ENCODE assay signal across 8 cellular contexts in genomic region chr2:23940262-23940975, GRCh38. TPM values are rescaled to one million over a fixed set of nuclear protein-coding genes. Genes with fewer than 3 reads are reported as not detected.
DNase-seq lines count a peak whose midpoint lies in the region; ATAC-seq and TF ChIP-seq lines count a peak whose summit lies in the region.

TSS of gene UBXN2A (plus strand) at chr2:23940463. CDS start at chr2:23958315, 17,852 bp downstream.

- DNase-seq in ACHN (peak; percentile 88), NCI-H2171 treated with DMSO at 0.1 percent for 48 hours (lab: John Stamatoyannopoulos, UW) (peak; percentile 85), WTC11 (ENCODE audit: low spot score) (peak; percentile 76), caudate nucleus (lab: John Stamatoyannopoulos, UW) (peak in 55 of 61 donors; percentile 15 to 80 (median 55)), islet precursor cell (peak; percentile 89)
- DNase-seq in stimulated activated CD4-positive, alpha-beta T cell treated with anti-CD3 and anti-CD28 coated beads, Interleukin-12 subunit alpha, Interleukin-12 subunit beta, amount 100 ng/mL, for 4 hours: peak; percentile 67

- peak; percentile 81 for ATAC-seq in HG03045 (IDR thresholded peaks at IDR 0.05; ENCODE audit: unreplicated experiment)
- ATAC-seq in WTC11: peak; percentile 76

- peak within 1 kb of the TSS; percentile 88 for H3K4me3 Mint-ChIP-seq in WTC11

- TF ChIP-seq POLR2A in GM18526 (IDR thresholded peaks at IDR 0.05; ENCODE audit: extremely low read depth, insufficient read length): peak; percentile 77

- peaks cover 10% of the 10 kb centered on the region for H3K36me3 Mint-ChIP-seq in WTC11

- in situ Hi-C loops in ACHN (cut with HindIII; ENCODE audit: low pct_ligation_motif_present, low pct_unique_long_range_greater_than_20kb, low sequenced_read_pairs): no loop called here

- H3K27ac Mint-ChIP-seq in WTC11: peak within 1 kb of the TSS; percentile 91

- TF ChIP-seq CTCF in WTC11 (IDR thresholded peaks at IDR 0.05): no peak

- CTCF ChIA-PET in WTC11 (lab: Charles Lee): interaction anchor here (2.2 kb wide), 1 partner anchor 13 kb away, joined by 43 read pairs; the partner anchor contains the start of gene ATAD2B

- peak within 1 kb of the TSS; percentile 68 for H3K27ac ChIP-seq in caudate nucleus (ENCODE audit: low read depth, low read length)

- peaks cover 28% of the 10 kb centered on the region for H3K4me1 Mint-ChIP-seq in WTC11

- no peaks in the 10 kb centered on the region; the same call in 1 of the 2 replicates for H3K27me3 Mint-ChIP-seq in WTC11 (ENCODE audit: low read depth)

- POLR2A ChIA-PET in WTC11 (lab: Charles Lee): interaction anchor here (1.1 to 3.0 kb wide), 2 partner anchors 14 to 16 kb away, joined by 3 to 83 read pairs; partner anchors contain the start of gene ATAD2B

- no peaks in the 10 kb centered on the region for H3K9me3 Mint-ChIP-seq in WTC11

TF ChIP-seq in WTC11, 78 proteins besides CTCF, POLR2A, EP300 and RAD21 (continues in another document):
- TF ChIP-seq SP1 (CRISPR knock-in tag; conservative IDR thresholded peaks at IDR 0.05) (peak; percentile 58; the same call in 1 of the 2 replicates), CREM (CRISPR knock-in tag; IDR thresholded peaks at IDR 0.05) (peak; percentile 60; the same call in 1 of the 2 replicates), NFE2L1 (CRISPR knock-in tag; IDR thresholded peaks at IDR 0.05) (peak; percentile 28; the same call in 1 of the 2 replicates), ARID4B (CRISPR knock-in tag; IDR thresholded peaks at IDR 0.05; ENCODE audit: borderline replicate concordance) (no peak), ZNF396 (CRISPR knock-in tag; IDR thresholded peaks at IDR 0.05; ENCODE audit: borderline replicate concordance) (no peak), USF2 (CRISPR knock-in tag; IDR thresholded peaks at IDR 0.05) (no peak), ZNF317 (CRISPR knock-in tag; IDR thresholded peaks at IDR 0.05; ENCODE audit: borderline replicate concordance, low read depth) (no peak), FOXP4 (CRISPR knock-in tag; IDR thresholded peaks at IDR 0.05) (peak; percentile 69), KAT7 (CRISPR knock-in tag; IDR thresholded peaks at IDR 0.05; ENCODE audit: borderline replicate concordance) (no peak; the same call in 1 of the 2 replicates), STAT6 (CRISPR knock-in tag; conservative IDR thresholded peaks at IDR 0.05; ENCODE audit: low read depth) (no peak), ZNF263 (CRISPR knock-in tag; IDR thresholded peaks at IDR 0.05; ENCODE audit: low read depth) (no peak), ZNF138 (CRISPR knock-in tag; conservative IDR thresholded peaks at IDR 0.05) (0 out of 2 replicates have a peak, but pooled peaks have one; percentile 25), E2F5 (CRISPR knock-in tag; IDR thresholded peaks at IDR 0.05) (peak; percentile 84), RORB (CRISPR knock-in tag; IDR thresholded peaks at IDR 0.05) (no peak), ZNF232 (CRISPR knock-in tag; IDR thresholded peaks at IDR 0.05) (0 out of 2 replicates have a peak, but pooled peaks have one; percentile 4), FOXK1 (CRISPR knock-in tag; IDR thresholded peaks at IDR 0.05) (0 out of 2 replicates have a peak, but pooled peaks have one; percentile 37), FOXP1 (CRISPR knock-in tag; IDR thresholded peaks at IDR 0.05; ENCODE audit: borderline replicate concordance) (peak; percentile 88), MYBL2 (CRISPR knock-in tag; IDR thresholded peaks at IDR 0.05) (no peak), ZNF416 (CRISPR knock-in tag; IDR thresholded peaks at IDR 0.05) (no peak; the same call in 1 of the 2 replicates), NFYB (CRISPR knock-in tag; conservative IDR thresholded peaks at IDR 0.05; ENCODE audit: low read depth) (peak; percentile 21; the same call in 1 of the 2 replicates)

RNA-seq across cellular contexts. Expression of gene UBXN2A, which starts in this region (rescaled TPM):
- 15.4 to 16.8 TPM (median 16.7 TPM) in 3 replicates for total RNA-seq in WTC11 (2021)

Comparison
In these comparisons a context has a peak if more than half of its experiments do, and no peak if none do; other contexts are left out.
1. Peak in every context shown above with its lines: DNase-seq, ATAC-seq and H3K27ac ChIP-seq.